ENCODE assay signal across 2 cellular contexts in genomic region chr10:86164216-86164774, GRCh38.
TF ChIP-seq lines count a peak whose summit lies in the region.

No MANE protein-coding gene starts in this region.

TF ChIP-seq in WTC11, 78 proteins besides CTCF, POLR2A, EP300 and RAD21 (continued from another document):
- TF ChIP-seq STAT6 (CRISPR knock-in tag; conservative IDR thresholded peaks at IDR 0.05; ENCODE audit: low read depth): no peak
- no peak for TF ChIP-seq NFYB (CRISPR knock-in tag; conservative IDR thresholded peaks at IDR 0.05; ENCODE audit: low read depth)

TF ChIP-seq in liver, 16 proteins besides CTCF, POLR2A, EP300 and RAD21 (continued from another document):
- TF ChIP-seq REST (IDR thresholded peaks at IDR 0.05) (no peak), HNF4A (conservative IDR thresholded peaks at IDR 0.05) (peak; percentile 85 to 89), SP1 (IDR thresholded peaks at IDR 0.05) (peak; percentile 56), JUND (IDR thresholded peaks at IDR 0.05) (peak in 1 of 2 donors; percentile 35), MAX (IDR thresholded peaks at IDR 0.05) (no peak), RXRA (IDR thresholded peaks at IDR 0.05) (peak; percentile 82 to 89)
TF ChIP-seq in liver: peak in this region for 6.
